In the genomic region with DNA sequence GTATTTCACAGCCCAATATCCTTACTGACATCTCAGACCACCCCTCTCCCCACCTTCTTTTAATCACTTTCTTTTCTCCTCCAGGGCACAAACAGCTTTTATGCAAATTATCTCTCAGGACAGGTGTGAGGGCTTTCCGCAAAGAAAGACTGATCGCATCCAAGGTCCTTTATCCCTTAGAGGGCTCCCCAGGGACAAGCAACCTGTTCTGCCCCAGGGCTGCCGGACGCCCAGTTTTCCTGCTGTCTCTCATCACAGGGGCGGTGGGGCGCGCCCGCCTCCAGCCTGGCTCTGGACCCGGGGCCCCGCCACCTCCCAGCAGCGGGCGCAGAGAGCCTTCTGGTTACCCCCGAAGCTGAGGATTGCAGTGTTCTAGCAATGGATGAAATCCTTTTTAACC, we compare ENCODE assay signal across 8 cellular contexts.
DNase-seq lines count a peak whose midpoint lies in the region; ATAC-seq, FAIRE-seq and TF ChIP-seq lines count a peak whose summit lies in the region.

No MANE protein-coding gene starts in this region.

- no peaks in the 10 kb centered on the region for H4K20me1 ChIP-seq in HepG2 (ENCODE audit: insufficient read depth, low read length)

- peak overlapping the region; percentile 74 for H3K4me2 ChIP-seq in HepG2 (ENCODE audit: low read depth, low read length)

- no peak for TF ChIP-seq CTCF in 22Rv1 (IDR thresholded peaks at IDR 0.05)
- no peak for TF ChIP-seq CTCF in adrenal gland (IDR thresholded peaks at IDR 0.05)
- TF ChIP-seq CTCF in HepG2 (CRISPR knock-in tag; IDR thresholded peaks at IDR 0.05): no peak
- no peak for TF ChIP-seq CTCF in transverse colon (IDR thresholded peaks at IDR 0.05)

- CTCF ChIA-PET in HepG2 (lab: Yijun Ruan, JAX; ENCODE audit: low intra/inter-chr PET ratio, low total read pairs): no interaction called here

- TF ChIP-seq EP300 in HepG2 (IDR thresholded peaks at IDR 0.05; ENCODE audit: low read depth in 2 of 2, low read length in 2 of 2): no peak
- TF ChIP-seq EP300 in HepG2 (CRISPR knock-in tag; IDR thresholded peaks at IDR 0.05; ENCODE audit: borderline replicate concordance): no peak
- no peak for TF ChIP-seq EP300 in transverse colon (IDR thresholded peaks at IDR 0.05; ENCODE audit: low read depth)

- no TSS peak for BruUV-seq in HepG2 (replicated peaks; lab: Mats Ljungman, UMichigan)

- intact Hi-C loops in adrenal gland (cut with DNase I) (no loop called here), HepG2 (cut with micrococcal nuclease; ENCODE audit: unreplicated experiment) (loop anchor here (2.0 to 5.0 kb wide), 2 partner anchors 66 to 448 kb away; partner anchors contain the start of gene ADAMTS6), transverse colon (cut with DNase I; ENCODE audit: low total_unique reads) (no loop called here)

- H3K36me3 ChIP-seq in adrenal gland (replicated peaks in 1 of 2): no peaks in the 10 kb centered on the region
- no peaks in the 10 kb centered on the region for H3K36me3 ChIP-seq in HepG2 (replicated peaks in 1 of 2; ENCODE audit: control insufficient read depth in 1 of 2, insufficient read depth in 2 of 2, low read length in 2 of 2)
- H3K36me3 ChIP-seq in transverse colon: no peaks in the 10 kb centered on the region

- H3K9me3 ChIP-seq in adrenal gland (replicated peaks in 1 of 3) (no peaks in the 10 kb centered on the region), HepG2 (ENCODE audit: low read length) (no peaks in the 10 kb centered on the region), transverse colon (no peaks in the 10 kb centered on the region)

- TF ChIP-seq RAD21 in HepG2 (CRISPR knock-in tag; IDR thresholded peaks at IDR 0.05): no peak

- peak overlapping the region in 1 of 4 donors; percentile 79 for H3K4me3 ChIP-seq in adrenal gland
- H3K4me3 ChIP-seq in HepG2 (replicated peaks in 1 of 3; ENCODE audit: insufficient read depth in 1 of 3, low read depth in 2 of 3, low read length in 3 of 3): peak overlapping the region in 1 of 3 experiments; percentile 77; a peak in 1 of 6 replicates
- H3K4me3 ChIP-seq in transverse colon: peak overlapping the region in 3 of 4 donors; percentile 56 to 76 (median 66)

- TF ChIP-seq POLR2A in adrenal gland (IDR thresholded peaks at IDR 0.05) (no peak), HepG2 (IDR thresholded peaks at IDR 0.05; ENCODE audit: insufficient read depth in 1 of 2, low read depth in 2 of 2, low read length in 2 of 2) (no peak), transverse colon (IDR thresholded peaks at IDR 0.05) (no peak)

- no peak for FAIRE-seq in HepG2 (lab: Jason Lieb, UNC)

- no peak overlapping the region for H2AFZ ChIP-seq in HepG2 (ENCODE audit: low read length)

- H3K4me1 ChIP-seq in adrenal gland (replicated peaks in 1 of 2): peaks cover 0 to 7% of the 10 kb centered on the region in 2 donors
- H3K4me1 ChIP-seq in HepG2 (ENCODE audit: insufficient read depth, low read length): peaks cover 36% of the 10 kb centered on the region
- peaks cover 7 to 34% (median 11%) of the 10 kb centered on the region in 4 donors for H3K4me1 ChIP-seq in transverse colon

- no peaks in the 10 kb centered on the region for H3K79me2 ChIP-seq in HepG2 (ENCODE audit: insufficient read depth, low read length)

- DNase-seq in adrenal gland (peak in 1 of 7 donors; percentile 18), HepG2 (ENCODE audit: low spot score) (no peak), transverse colon (peak; percentile 13), dermis blood vessel endothelial cell (no peak), NCI-H1930 (lab: John Stamatoyannopoulos, UW) (no peak)
- no peak for DNase-seq in stimulated activated CD4-positive, alpha-beta T cell treated with anti-CD3 and anti-CD28 coated beads, Interleukin-1b, Interleukin-23, amount 100 ng/mL, for 48 hours

- peak; percentile 13 for ATAC-seq in HG02885 (IDR thresholded peaks at IDR 0.05; ENCODE audit: poor library complexity, unreplicated experiment)
- ATAC-seq in HepG2: no peak

- in situ Hi-C loops in HepG2 (cut with HindIII; ENCODE audit: extremely low pct_ligation_motif_present, low pct_unique_long_range_greater_than_20kb): loop anchor here (5.0 kb wide), 1 partner anchor 222 kb away; no protein-coding TSS in a partner anchor
- in situ Hi-C loops in transverse colon (cut with MboI; ENCODE audit: low pct_ligation_motif_present in 1 of 4, low pct_unique_long_range_greater_than_20kb in 1 of 4, low sequenced_read_pairs in 3 of 4): loop anchor here in 1 of 4 donors (25.0 kb wide), 1 partner anchor 222 kb away; no protein-coding TSS in a partner anchor

- H3K27me3 ChIP-seq in adrenal gland (no peaks in the 10 kb centered on the region), HepG2 (ENCODE audit: control insufficient read depth in 1 of 2, insufficient read depth in 2 of 2, low read length in 2 of 2) (no peaks in the 10 kb centered on the region; a peak in 2 of 5 replicates), transverse colon (no peaks in the 10 kb centered on the region)

- WGBS in adrenal gland, 4 donors: 80 to 82% (median 81%) methylated on average over 13 of the region's 13 CpGs
- WGBS in HepG2 (ENCODE audit: low lambda C conversion rate): 96% methylated on average over 13 of the region's 13 CpGs
- WGBS in transverse colon (ENCODE audit: low coverage in 1 of 2), 2 donors: 80 to 87% methylated on average over 1 to 13 of the region's 13 CpGs

- POLR2A ChIA-PET in HepG2 (lab: Yijun Ruan, JAX): interaction anchor here (1.5 to 1.6 kb wide), 2 partner anchors 69 to 224 kb away, joined by 4 to 5 read pairs; no protein-coding TSS in a partner anchor

- H3K27ac ChIP-seq in 22Rv1 (peak overlapping the region; percentile 59), adrenal gland (peak overlapping the region in 4 of 5 donors; percentile 68 to 99 (median 90)), HepG2 (ENCODE audit: extremely low read length, insufficient read depth, low read length) (no peak overlapping the region), transverse colon (peak overlapping the region; percentile 89 to 91 (median 91))

- H3K9ac ChIP-seq in HepG2 (ENCODE audit: insufficient read depth, low read depth, low read length): no peak overlapping the region

TF ChIP-seq in HepG2, 621 proteins besides CTCF, POLR2A, EP300 and RAD21:
- no peak for TF ChIP-seq FOXK1 (CRISPR knock-in tag; IDR thresholded peaks at IDR 0.05; ENCODE audit: borderline replicate concordance, low read depth)
- 0 out of 2 replicates have a peak, but pooled peaks have one; percentile 9 for TF ChIP-seq SALL2 (CRISPR knock-in tag; IDR thresholded peaks at IDR 0.05)
- TF ChIP-seq ARID2 (CRISPR knock-in tag; IDR thresholded peaks at IDR 0.05; ENCODE audit: borderline replicate concordance): 0 out of 2 replicates have a peak, but pooled peaks have one; percentile 43
- 0 out of 2 replicates have a peak, but pooled peaks have one; percentile 7 for TF ChIP-seq ZNF230 (CRISPR knock-in tag; IDR thresholded peaks at IDR 0.05)
- TF ChIP-seq, protein P1, sequence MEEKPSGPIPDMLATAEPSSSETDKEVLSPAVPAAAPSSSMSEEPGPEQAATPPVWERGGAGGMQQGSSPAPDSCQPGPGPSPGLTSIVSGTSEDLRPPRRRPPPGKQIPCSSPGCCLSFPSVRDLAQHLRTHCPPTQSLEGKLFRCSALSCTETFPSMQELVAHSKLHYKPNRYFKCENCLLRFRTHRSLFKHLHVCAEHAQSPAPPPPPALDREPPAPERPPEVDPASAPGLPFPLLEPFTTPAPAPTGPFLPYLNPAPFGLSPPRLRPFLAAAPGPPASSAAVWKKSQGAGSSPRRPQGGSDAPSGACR (CRISPR knock-in tag; IDR thresholded peaks at IDR 0.05): no peak
- no peak for TF ChIP-seq FLYWCH1 (CRISPR knock-in tag; IDR thresholded peaks at IDR 0.05)
